ENCODE assay signal across 24 cellular contexts in the genomic region with DNA sequence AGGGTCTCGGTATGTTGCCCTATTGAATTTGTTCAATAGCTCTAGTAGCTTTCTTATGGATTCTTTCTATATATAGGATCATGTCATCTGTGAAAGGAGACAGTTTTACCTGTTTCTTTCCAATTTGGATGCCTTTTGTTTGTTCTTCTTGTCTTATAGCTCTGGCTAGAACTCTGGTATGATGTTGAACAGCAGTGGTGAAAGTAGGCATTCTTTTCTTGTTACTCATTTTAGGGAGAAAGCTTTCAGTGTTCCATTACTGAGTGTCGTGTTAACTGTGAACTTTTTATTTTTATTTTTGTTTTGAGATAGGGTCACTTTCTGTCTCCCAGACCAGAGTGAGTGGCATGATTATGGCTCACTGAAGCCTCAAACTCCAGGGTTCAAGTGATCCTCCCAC. TPM values are rescaled to one million over a fixed set of nuclear protein-coding genes. Genes with fewer than 3 reads are reported as not detected.
"Had no signal": no experiment of that assay in that cellular context is flagged by ENCODE, and none has a peak within 500 bp of the region (broad histone marks: within the 10 kb centered on the region; RNA-seq: fewer than 3 reads in every experiment).

No MANE protein-coding gene starts in this region.

- H3K4me3 Mint-ChIP-seq: natural killer cell treated with Interleukin-12 subunit alpha and Interleukin-12 subunit beta and Interleukin-15 and Interleukin-18, amount 100 ng/mL, for 72 hours; neural progenitor cell; stimulated activated effector memory CD8-positive, alpha-beta T cell treated with anti-CD3 and anti-CD28 coated beads, Interleukin-12 subunit alpha, Interleukin-12 subunit beta, amount 100 ng/mL, for 72 hours; type B pancreatic cell had no signal

- H3K27me3 Mint-ChIP-seq: natural killer cell treated with Interleukin-12 subunit alpha and Interleukin-12 subunit beta and Interleukin-15 and Interleukin-18, amount 100 ng/mL, for 72 hours; progenitor cell of endocrine pancreas; type B pancreatic cell had no signal

- H3K9me3 Mint-ChIP-seq: natural killer cell treated with Interleukin-12 subunit alpha and Interleukin-12 subunit beta and Interleukin-15 and Interleukin-18, amount 100 ng/mL, for 72 hours; stimulated activated effector memory CD8-positive, alpha-beta T cell treated with anti-CD3 and anti-CD28 coated beads, Interleukin-12 subunit alpha, Interleukin-12 subunit beta, amount 100 ng/mL, for 72 hours; type B pancreatic cell had no signal

- H3K36me3 Mint-ChIP-seq: natural killer cell treated with Interleukin-12 subunit alpha and Interleukin-12 subunit beta and Interleukin-15 and Interleukin-18, amount 100 ng/mL, for 72 hours; neural progenitor cell; stimulated activated effector memory CD8-positive, alpha-beta T cell treated with anti-CD3 and anti-CD28 coated beads, Interleukin-12 subunit alpha, Interleukin-12 subunit beta, amount 100 ng/mL, for 72 hours; type B pancreatic cell had no signal

- H3K9me3 ChIP-seq: pancreas, right lobe of liver, suprapubic skin, thyroid gland, uterus had no signal

- H3K4me1 ChIP-seq: neural progenitor cell, pancreas, right lobe of liver, suprapubic skin, thyroid gland, uterus had no signal

- H3K27ac Mint-ChIP-seq: natural killer cell treated with Interleukin-12 subunit alpha and Interleukin-12 subunit beta and Interleukin-15 and Interleukin-18, amount 100 ng/mL, for 72 hours; neural progenitor cell; progenitor cell of endocrine pancreas; stimulated activated effector memory CD8-positive, alpha-beta T cell treated with anti-CD3 and anti-CD28 coated beads, Interleukin-12 subunit alpha, Interleukin-12 subunit beta, amount 100 ng/mL, for 72 hours; type B pancreatic cell had no signal

- H3K36me3 ChIP-seq: neural progenitor cell, pancreas, right lobe of liver, suprapubic skin, thyroid gland, uterus had no signal

- FAIRE-seq: endometrium, pancreas had no signal

- H3K27me3 ChIP-seq: hepatocyte, neural progenitor cell, pancreas, right lobe of liver, suprapubic skin, thyroid gland, uterus had no signal

- H3K27ac ChIP-seq: hepatocyte, neural progenitor cell, pancreas, right lobe of liver, suprapubic skin, thyroid gland, uterus had no signal

- H3K4me1 Mint-ChIP-seq: neural progenitor cell; stimulated activated effector memory CD8-positive, alpha-beta T cell treated with anti-CD3 and anti-CD28 coated beads, Interleukin-12 subunit alpha, Interleukin-12 subunit beta, amount 100 ng/mL, for 72 hours had no signal

- H3K4me3 ChIP-seq: hepatocyte, lung, neural progenitor cell, pancreas, right lobe of liver, suprapubic skin, thyroid gland, uterus had no signal

- DNase-seq: effector memory CD4-positive, alpha-beta T cell; foreskin fibroblast; left colon; left ventricle myocardium superior; mesenchymal stem cell; midbrain; nucleus accumbens; pancreas; right lobe of liver; stimulated activated CD4-positive, alpha-beta T cell treated with anti-CD3 and anti-CD28 coated beads, Interleukin-4, amount 100 ng/mL, for 1 hour; stimulated activated CD8-positive, alpha-beta memory T cell treated with anti-CD3 and anti-CD28 coated beads, Interleukin-4, amount 100 ng/mL, for 48 hours; stimulated activated naive CD8-positive, alpha-beta T cell treated with anti-CD3 and anti-CD28 coated beads, Interleukin-15, Interleukin-2, amounts not matched to agents 100 U/mL and 50 U/mL, for 24 hours; thyroid gland; uterus had no signal

RNA-seq across cellular contexts. Expression of gene EFCAB5, which starts 21.2 kb away (rescaled TPM):
- total RNA-seq: esophagus mucosa, progenitor cell of endocrine pancreas had no signal
